ENCODE assay signal across 18 cellular contexts in genomic region chr4:1414831-1415680, GRCh38. TPM values are rescaled to one million over a fixed set of nuclear protein-coding genes. Genes with fewer than 3 reads are reported as not detected.
DNase-seq lines count a peak whose midpoint lies in the region; ATAC-seq and TF ChIP-seq lines count a peak whose summit lies in the region.
"Had no signal": no experiment of that assay in that cellular context is flagged by ENCODE, and none has a peak within 500 bp of the region (broad histone marks: within the 10 kb centered on the region; RNA-seq: fewer than 3 reads in every experiment).

No MANE protein-coding gene starts in this region.

- no peaks in the 10 kb centered on the region for H3K79me1 ChIP-seq in mesenchymal stem cell (replicated peaks; ENCODE audit: low read length, poor library complexity, severe bottlenecking)

- H2BK12ac ChIP-seq in mesenchymal stem cell (ENCODE audit: low read length in 2 of 2), result no peak overlapping the region

- H3K27ac ChIP-seq in WERI-Rb-1 (no peak overlapping the region), mesenchymal stem cell (ENCODE audit: low read length, poor library complexity, severe bottlenecking) (no peak overlapping the region), upper lobe of right lung (no peak overlapping the region)
- H3K27ac ChIP-seq: adrenal gland, HL-60, psoas muscle, RWPE1 had no signal

- H3K14ac ChIP-seq in mesenchymal stem cell (ENCODE audit: low read length in 2 of 2), result no peak overlapping the region

- ATAC-seq in upper lobe of right lung, result no peak
- ATAC-seq: effector memory CD8-positive, alpha-beta T cell; psoas muscle had no signal

- intact Hi-C loops in upper lobe of right lung (cut with DNase I), result no loop called here

- H4K91ac ChIP-seq in mesenchymal stem cell (ENCODE audit: low read length), result peak overlapping the region; percentile 27

- DNase-seq in activated naive CD8-positive, alpha-beta T cell treated with anti-CD3 and anti-CD28 coated beads for 36 hours, result no peak
- DNase-seq in WERI-Rb-1, result peak; percentile 8
- DNase-seq in mesenchymal stem cell, result no peak
- DNase-seq in upper lobe of right lung, result peak; percentile 57
- DNase-seq in putamen (ENCODE audit: low spot score), result no peak
- no peak for DNase-seq in NOMO-1 treated with DMSO at 0.1 percent for 48 hours (lab: John Stamatoyannopoulos, UW; ENCODE audit: unreplicated experiment)
- DNase-seq: activated CD4-positive, CD25-positive, alpha-beta regulatory T cell; caudate nucleus; COR-L47; effector memory CD8-positive, alpha-beta T cell; NCI-H2171 had no signal

- WGBS in mesenchymal stem cell, result 72% methylated on average over 65 of the region's 75 CpGs

- peaks cover 2% of the 10 kb centered on the region for H3K4me1 ChIP-seq in mesenchymal stem cell (ENCODE audit: control insufficient read depth, insufficient read depth, low read depth, low read length)
- H3K4me1 ChIP-seq in upper lobe of right lung, result no peaks in the 10 kb centered on the region
- H3K4me1 ChIP-seq: adrenal gland, psoas muscle had no signal

- peak overlapping the region; percentile 59 for H3K4me3 Mint-ChIP-seq in activated naive CD8-positive, alpha-beta T cell
- H3K4me3 Mint-ChIP-seq in activated naive CD8-positive, alpha-beta T cell treated with anti-CD3 and anti-CD28 coated beads for 36 hours, result no peak overlapping the region
- H3K4me3 Mint-ChIP-seq: effector memory CD8-positive, alpha-beta T cell had no signal

- H2BK5ac ChIP-seq in mesenchymal stem cell (ENCODE audit: low read depth, low read length, poor library complexity, severe bottlenecking), result no peak overlapping the region

- no peak overlapping the region for H2AFZ ChIP-seq in mesenchymal stem cell (ENCODE audit: low read depth, low read length)

- no peak overlapping the region for H2BK15ac ChIP-seq in mesenchymal stem cell (ENCODE audit: low read depth, poor library complexity, severe bottlenecking)

- no peaks in the 10 kb centered on the region for H3K27me3 ChIP-seq in WERI-Rb-1 (ENCODE audit: insufficient read depth, low read depth, severe bottlenecking)
- H3K27me3 ChIP-seq in mesenchymal stem cell (ENCODE audit: control insufficient read depth in 1 of 2, insufficient read depth in 1 of 2, low read length in 2 of 2), result peaks cover 51 to 75% of the 10 kb centered on the region in 2 experiments
- H3K27me3 ChIP-seq in upper lobe of right lung, result peaks cover 63% of the 10 kb centered on the region

- H3K18ac ChIP-seq in mesenchymal stem cell (ENCODE audit: low read depth in 1 of 2, low read length in 2 of 2), result no peak overlapping the region

- H3K4me1 Mint-ChIP-seq in activated naive CD8-positive, alpha-beta T cell (ENCODE audit: low read depth), result peaks cover 6% of the 10 kb centered on the region
- no peaks in the 10 kb centered on the region for H3K4me1 Mint-ChIP-seq in activated naive CD8-positive, alpha-beta T cell treated with anti-CD3 and anti-CD28 coated beads for 36 hours

- H3K4ac ChIP-seq in mesenchymal stem cell (ENCODE audit: low read depth in 1 of 2, low read length in 2 of 2), result no peak overlapping the region

- H3K9ac ChIP-seq in mesenchymal stem cell (ENCODE audit: low read length), result no peak overlapping the region

- peaks cover 32% of the 10 kb centered on the region for H3K27me3 Mint-ChIP-seq in activated naive CD8-positive, alpha-beta T cell
- H3K27me3 Mint-ChIP-seq in activated naive CD8-positive, alpha-beta T cell treated with anti-CD3 and anti-CD28 coated beads for 36 hours, result peaks cover 64% of the 10 kb centered on the region

- H3K9me3 Mint-ChIP-seq in activated naive CD8-positive, alpha-beta T cell (ENCODE audit: low read depth), result no peaks in the 10 kb centered on the region
- no peaks in the 10 kb centered on the region for H3K9me3 Mint-ChIP-seq in activated naive CD8-positive, alpha-beta T cell treated with anti-CD3 and anti-CD28 coated beads for 36 hours

- no peaks in the 10 kb centered on the region for H3K36me3 Mint-ChIP-seq in activated naive CD8-positive, alpha-beta T cell
- no peaks in the 10 kb centered on the region for H3K36me3 Mint-ChIP-seq in activated naive CD8-positive, alpha-beta T cell treated with anti-CD3 and anti-CD28 coated beads for 36 hours

- H2AK5ac ChIP-seq in mesenchymal stem cell (ENCODE audit: low read length, severe bottlenecking), result no peak overlapping the region

- no peak overlapping the region for H4K8ac ChIP-seq in mesenchymal stem cell (ENCODE audit: low read length)

- no peaks in the 10 kb centered on the region for H3K9me3 ChIP-seq in WERI-Rb-1 (ENCODE audit: severe bottlenecking)
- H3K9me3 ChIP-seq in mesenchymal stem cell (ENCODE audit: control insufficient read depth, low read length), result peaks cover 7% of the 10 kb centered on the region
- no peaks in the 10 kb centered on the region for H3K9me3 ChIP-seq in upper lobe of right lung
- H3K9me3 ChIP-seq: adrenal gland, psoas muscle had no signal

- no peak overlapping the region for H3K27ac Mint-ChIP-seq in activated naive CD8-positive, alpha-beta T cell
- no peak overlapping the region for H3K27ac Mint-ChIP-seq in activated naive CD8-positive, alpha-beta T cell treated with anti-CD3 and anti-CD28 coated beads for 36 hours
- H3K27ac Mint-ChIP-seq: effector memory CD8-positive, alpha-beta T cell had no signal

- H3K23ac ChIP-seq in mesenchymal stem cell (ENCODE audit: low read length in 2 of 2), result no peak overlapping the region

- no peak overlapping the region for H2BK120ac ChIP-seq in mesenchymal stem cell (ENCODE audit: low read depth, low read length)

- H3K36me3 ChIP-seq in WERI-Rb-1 (no peaks in the 10 kb centered on the region), mesenchymal stem cell (ENCODE audit: control insufficient read depth in 1 of 2, insufficient read depth in 2 of 2, low read depth in 1 of 2, low read length in 2 of 2) (peaks cover 0 to 3% of the 10 kb centered on the region in 2 experiments), upper lobe of right lung (no peaks in the 10 kb centered on the region)
- H3K36me3 ChIP-seq: adrenal gland had no signal

- TF ChIP-seq CTCF in WERI-Rb-1 (IDR thresholded peaks at IDR 0.05; ENCODE audit: low read depth, low read length) (no peak), upper lobe of right lung (IDR thresholded peaks at IDR 0.05) (no peak)

- no peak overlapping the region for H3K4me2 ChIP-seq in mesenchymal stem cell (ENCODE audit: low read length, poor library complexity, severe bottlenecking)

- no peak overlapping the region for H3K4me3 ChIP-seq in WERI-Rb-1 (ENCODE audit: low read depth, low read length)
- no peak overlapping the region for H3K4me3 ChIP-seq in mesenchymal stem cell (ENCODE audit: insufficient read depth in 1 of 2, low read depth in 1 of 2, low read length in 2 of 2)
- no peak overlapping the region for H3K4me3 ChIP-seq in upper lobe of right lung
- H3K4me3 ChIP-seq: adrenal gland, psoas muscle had no signal

RNA-seq across cellular contexts. Expression of gene NKX1-1, which starts 8.8 kb away (rescaled TPM):
- not detected for total RNA-seq in activated naive CD8-positive, alpha-beta T cell treated with anti-CD3 and anti-CD28 coated beads for 36 hours
- not detected for polyA plus RNA-seq in mesenchymal stem cell (2013, experiment 1 of 2)
- not detected for polyA plus RNA-seq in mesenchymal stem cell (2013, experiment 2 of 2)
- not detected for total RNA-seq in upper lobe of right lung
- total RNA-seq: adrenal gland, LHCN-M2, myocyte, psoas muscle had no signal
- polyA plus RNA-seq: adrenal gland, psoas muscle had no signal

Comparison
In these comparisons a context has a peak if more than half of its experiments do, and no peak if none do; other contexts are left out.
1. DNase-seq: peak in WERI-Rb-1 (single experiment) and upper lobe of right lung (single experiment); none in activated naive CD8-positive, alpha-beta T cell treated with anti-CD3 and anti-CD28 coated beads for 36 hours (single experiment), mesenchymal stem cell (single experiment), putamen (single experiment) and NOMO-1 treated with DMSO at 0.1 percent for 48 hours (single experiment).